1 cellular context compared by ENCODE assay signal in the genomic region with DNA sequence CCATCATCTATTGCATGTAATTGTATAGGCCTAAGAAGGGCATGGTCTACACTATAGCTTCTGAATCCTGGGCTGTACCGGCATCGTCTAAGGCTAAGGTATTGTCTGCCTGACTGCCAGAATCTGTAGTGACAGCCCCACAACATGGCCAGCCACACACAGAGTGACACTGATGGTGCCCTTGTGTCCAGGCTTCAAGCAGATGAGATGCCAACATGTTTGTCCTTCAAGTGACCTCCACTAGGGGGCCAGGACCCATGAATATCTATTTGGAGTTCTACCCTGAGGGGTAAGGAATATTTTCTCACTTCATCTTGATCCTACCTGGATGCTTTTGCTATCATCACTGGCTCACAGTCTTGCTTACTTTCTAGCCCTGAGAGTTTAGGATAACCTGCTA.
TF ChIP-seq lines count a peak whose summit lies in the region.

No MANE protein-coding gene starts in this region.

TF ChIP-seq in H1, 55 proteins besides CTCF, POLR2A, EP300 and RAD21:
- TF ChIP-seq RNF2 (IDR thresholded peaks at IDR 0.05; ENCODE audit: borderline replicate concordance, low read depth, low read length, missing control alignments, poor library complexity, severe bottlenecking) = no peak
- TF ChIP-seq RXRA (IDR thresholded peaks at IDR 0.05; ENCODE audit: insufficient read depth, low read depth, low read length) = no peak
- TF ChIP-seq KDM5A (IDR thresholded peaks at IDR 0.05; ENCODE audit: low read length) = no peak
- TF ChIP-seq SIRT6 (IDR thresholded peaks at IDR 0.05; ENCODE audit: low read length) = no peak
- no peak for TF ChIP-seq JUND (IDR thresholded peaks at IDR 0.05; ENCODE audit: low read length)
- TF ChIP-seq POU5F1 (IDR thresholded peaks at IDR 0.05; ENCODE audit: low read depth, low read length) = no peak
- no peak for TF ChIP-seq CEBPB (IDR thresholded peaks at IDR 0.05; ENCODE audit: low read depth, low read length)
- no peak for TF ChIP-seq CBX8 (IDR thresholded peaks at IDR 0.05; ENCODE audit: borderline replicate concordance, low read depth, low read length)
- no peak for TF ChIP-seq SRF (IDR thresholded peaks at IDR 0.05; ENCODE audit: low read depth, low read length)
